ENCODE assay signal across 8 cellular contexts in genomic region chr12:93569301-93569655, GRCh38. TPM values are rescaled to one million over a fixed set of nuclear protein-coding genes. Genes with fewer than 3 reads are reported as not detected.
DNase-seq lines count a peak whose midpoint lies in the region; ATAC-seq and TF ChIP-seq lines count a peak whose summit lies in the region.

No MANE protein-coding gene starts in this region.

- TF ChIP-seq EP300 in sigmoid colon (IDR thresholded peaks at IDR 0.05): no peak

- ATAC-seq in GM21447 (IDR thresholded peaks at IDR 0.05; ENCODE audit: unreplicated experiment): peak; percentile 2
- no peak for ATAC-seq in Panc1
- no peak for ATAC-seq in left lobe of liver
- no peak for ATAC-seq in HG02642 (IDR thresholded peaks at IDR 0.05; ENCODE audit: poor library complexity, unreplicated experiment)

- WGBS in sigmoid colon, 2 donors: 3 to 11% methylated on average over 6 of the region's 6 CpGs

- H3K9me3 ChIP-seq in Panc1 (ENCODE audit: control insufficient read depth, insufficient read depth, low read depth, low read length) (no peaks in the 10 kb centered on the region), sigmoid colon (no peaks in the 10 kb centered on the region)

- H3K27me3 ChIP-seq in Panc1 (ENCODE audit: control insufficient read depth, insufficient read depth, low read length) (no peaks in the 10 kb centered on the region), sigmoid colon (no peaks in the 10 kb centered on the region)

- TF ChIP-seq POLR2A in sigmoid colon (IDR thresholded peaks at IDR 0.05): no peak

- TF ChIP-seq CTCF in Panc1 (IDR thresholded peaks at IDR 0.05) (no peak), epithelial cell of proximal tubule (conservative IDR thresholded peaks at IDR 0.05; ENCODE audit: low read depth, low read length) (no peak), sigmoid colon (IDR thresholded peaks at IDR 0.05) (no peak)

- TSS peak; percentile 75 for BruUV-seq in Panc1 (replicated peaks; lab: Mats Ljungman, UMichigan)

- DNase-seq in Panc1 (ENCODE audit: low read depth, low spot score) (no peak), epithelial cell of proximal tubule (ENCODE audit: low read depth) (no peak), sigmoid colon (no peak), pons (ENCODE audit: low spot score) (no peak), head of caudate nucleus (no peak), left lobe of liver (ENCODE audit: low spot score) (no peak)

- H3K4me3 ChIP-seq in Panc1 (ENCODE audit: low read depth in 2 of 2, low read length in 2 of 2): peak overlapping the region; percentile 71 to 96
- peak overlapping the region; percentile 83 for H3K4me3 ChIP-seq in epithelial cell of proximal tubule (ENCODE audit: low read depth, low read length)
- peak overlapping the region; percentile 68 to 85 (median 80) for H3K4me3 ChIP-seq in sigmoid colon

- intact Hi-C loops in Panc1 (cut with micrococcal nuclease; ENCODE audit: unreplicated experiment): loop anchor here (5.0 kb wide), 1 partner anchor 173 kb away; no protein-coding TSS in a partner anchor
- intact Hi-C loops in sigmoid colon (cut with DNase I): loop anchor here (1.0 to 10.0 kb wide), 3 partner anchors 326 to 532 kb away; no protein-coding TSS in a partner anchor
- intact Hi-C loops in head of caudate nucleus (cut with DNase I): loop anchor here (5.0 kb wide), 2 partner anchors 67 to 108 kb away; partner anchors contain the start of gene CRADD

- CTCF ChIA-PET in Panc1 (lab: Charles Lee): interaction anchor here (0.6 to 1.2 kb wide), 5 partner anchors 67 to 582 kb away, joined by 3 to 13 read pairs (median 6); no protein-coding TSS in a partner anchor

- peak overlapping the region; percentile 78 for H3K27ac ChIP-seq in Panc1 (ENCODE audit: low read length)
- peak overlapping the region; percentile 90 to 98 (median 97) for H3K27ac ChIP-seq in sigmoid colon

- peaks cover 23% of the 10 kb centered on the region for H3K4me1 ChIP-seq in Panc1 (ENCODE audit: control insufficient read depth, insufficient read depth, low read length)
- H3K4me1 ChIP-seq in sigmoid colon: peaks cover 0 to 14% (median 5%) of the 10 kb centered on the region in 4 donors

- POLR2A ChIA-PET in Panc1 (lab: Charles Lee): interaction anchor here (0.6 to 0.8 kb wide), 2 partner anchors 171 to 477 kb away, joined by 3 to 5 read pairs; no protein-coding TSS in a partner anchor

- in situ Hi-C loops in Panc1 (cut with HindIII; ENCODE audit: low pct_unique_long_range_greater_than_20kb, low sequenced_read_pairs): no loop called here

- no peaks in the 10 kb centered on the region for H3K36me3 ChIP-seq in Panc1 (ENCODE audit: control insufficient read depth, insufficient read depth, low read length)
- H3K36me3 ChIP-seq in sigmoid colon: peaks cover 0 to 25% (median 14%) of the 10 kb centered on the region in 4 donors

RNA-seq across cellular contexts. Expression of gene SOCS2, which starts 3.2 kb away (rescaled TPM):
- total RNA-seq in Panc1 (2021; ENCODE audit: unreplicated experiment) (33.8 TPM), epithelial cell of proximal tubule (16.1 and 18.2 TPM in 2 replicates), sigmoid colon (100 to 1,000 TPM in 2 of 4 donors, 10 to 100 TPM in 2; 75.2 to 118 (median 98.1) TPM), left lobe of liver (3.1 TPM)
- polyA plus RNA-seq in Panc1 (2012; ENCODE audit: insufficient read length): 16.7 TPM
- 10 to 100 TPM; 17.5 to 27.3 (median 24.6) TPM for polyA plus RNA-seq in sigmoid colon
